In genomic region chr7:485188-486081, GRCh38 we compare ENCODE assay signal across 19 cellular contexts. TPM values are rescaled to one million over a fixed set of nuclear protein-coding genes. Genes with fewer than 3 reads are reported as not detected.
DNase-seq lines count a peak whose midpoint lies in the region; ATAC-seq and TF ChIP-seq lines count a peak whose summit lies in the region.
"Had no signal": no experiment of that assay in that cellular context is flagged by ENCODE, and none has a peak within 500 bp of the region (broad histone marks: within the 10 kb centered on the region; RNA-seq: fewer than 3 reads in every experiment).

No MANE protein-coding gene starts in this region.

- peak overlapping the region; percentile 29 for H3K27ac Mint-ChIP-seq in progenitor cell of endocrine pancreas
- H3K27ac Mint-ChIP-seq: activated B cell treated with CpG ODN at 0.5 μM for 24 hours; activated naive CD8-positive, alpha-beta T cell treated with anti-CD3 and anti-CD28 coated beads, Interleukin-2, amount 10 ng/mL, durations not matched to agents 7 days and 5 days; HFFc6 had no signal

- TF ChIP-seq CTCF in progenitor cell of endocrine pancreas (IDR thresholded peaks at IDR 0.05; ENCODE audit: unreplicated experiment): no peak
- no peak for TF ChIP-seq CTCF in ascending aorta (IDR thresholded peaks at IDR 0.05)

- no peaks in the 10 kb centered on the region for H3K36me3 ChIP-seq in ascending aorta

- no peaks in the 10 kb centered on the region for H3K9me3 ChIP-seq in right cardiac atrium (ENCODE audit: control insufficient read depth, low read length)
- H3K9me3 ChIP-seq in ascending aorta: no peaks in the 10 kb centered on the region

- no peak overlapping the region for H3K4me3 ChIP-seq in right cardiac atrium (ENCODE audit: low read length)
- H3K4me3 ChIP-seq in ascending aorta: no peak overlapping the region
- H3K4me3 ChIP-seq: coronary artery, SK-N-MC had no signal

- 56% methylated on average over 25 of the region's 25 CpGs for WGBS in right cardiac atrium

- H3K9me3 Mint-ChIP-seq in progenitor cell of endocrine pancreas (ENCODE audit: low read depth): peaks cover 17% of the 10 kb centered on the region
- H3K9me3 Mint-ChIP-seq: activated B cell treated with CpG ODN at 0.5 μM for 24 hours had no signal

- H3K4me3 Mint-ChIP-seq in progenitor cell of endocrine pancreas (ENCODE audit: low read depth): no peak overlapping the region
- H3K4me3 Mint-ChIP-seq: activated B cell treated with CpG ODN at 0.5 μM for 24 hours; activated naive CD8-positive, alpha-beta T cell treated with anti-CD3 and anti-CD28 coated beads, Interleukin-2, amount 10 ng/mL, durations not matched to agents 7 days and 5 days; HFFc6; IgD-negative memory B cell had no signal

- H3K27me3 ChIP-seq in right cardiac atrium (ENCODE audit: control insufficient read depth, insufficient read depth) (no peaks in the 10 kb centered on the region), ascending aorta (no peaks in the 10 kb centered on the region)

- intact Hi-C loops in right cardiac atrium (cut with DNase I): no loop called here
- intact Hi-C loops in ascending aorta (cut with DNase I): no loop called here

- peak; percentile 74 to 76 for ATAC-seq in right cardiac atrium

- H3K36me3 Mint-ChIP-seq in progenitor cell of endocrine pancreas (ENCODE audit: insufficient read depth): no peaks in the 10 kb centered on the region
- H3K36me3 Mint-ChIP-seq: activated naive CD8-positive, alpha-beta T cell treated with anti-CD3 and anti-CD28 coated beads, Interleukin-2, amount 10 ng/mL, durations not matched to agents 7 days and 5 days; IgD-negative memory B cell had no signal

- peaks cover 38% of the 10 kb centered on the region for H3K4me1 Mint-ChIP-seq in progenitor cell of endocrine pancreas (ENCODE audit: low read depth)
- H3K4me1 Mint-ChIP-seq: activated naive CD8-positive, alpha-beta T cell treated with anti-CD3 and anti-CD28 coated beads, Interleukin-2, amount 10 ng/mL, durations not matched to agents 7 days and 5 days had no signal

- peak; percentile 21 for DNase-seq in Caki2 (ENCODE audit: low read depth)
- DNase-seq in SW480 (ENCODE audit: low spot score): peak; percentile 87
- DNase-seq in right cardiac atrium: peak; percentile 24 to 74 (median 64)
- no peak for DNase-seq in progenitor cell of endocrine pancreas (ENCODE audit: low spot score, unreplicated experiment)
- DNase-seq in activated gamma-delta T cell (lab: John Stamatoyannopoulos, UW): no peak
- DNase-seq in NCI-H1694 (lab: John Stamatoyannopoulos, UW): no peak
- DNase-seq in ascending aorta (ENCODE audit: low spot score in 2 of 2): no peak
- DNase-seq in hepatic stellate cell (ENCODE audit: low spot score): no peak
- DNase-seq: activated B cell treated with CpG ODN at 0.5 μM for 24 hours; activated CD8-positive, alpha-beta memory T cell treated with anti-CD3 and anti-CD28 coated beads, Interleukin-2, amount 50 U/mL, for 4 hours; activated naive CD8-positive, alpha-beta T cell treated with anti-CD3 and anti-CD28 coated beads, Interleukin-2, amount 10 ng/mL, durations not matched to agents 7 days and 5 days; GDM1; HFFc6; NCI-H1436 treated with DMSO at 0.1 percent for 48 hours; NCI-H774; stimulated activated CD8-positive, alpha-beta memory T cell treated with anti-CD3 and anti-CD28 coated beads, Interleukin-4, amount 100 ng/mL, for 48 hours had no signal

- in situ Hi-C loops in Caki2 (cut with HindIII; ENCODE audit: low pct_unique_long_range_greater_than_20kb, low sequenced_read_pairs): no loop called here

- H3K4me1 ChIP-seq in right cardiac atrium (ENCODE audit: control insufficient read depth, insufficient read depth, low read length): peaks cover 3% of the 10 kb centered on the region
- H3K4me1 ChIP-seq in ascending aorta: no peaks in the 10 kb centered on the region

- H3K27ac ChIP-seq in right cardiac atrium (ENCODE audit: low read length) (no peak overlapping the region), ascending aorta (no peak overlapping the region)
- H3K27ac ChIP-seq: coronary artery, SK-N-MC had no signal

- no peaks in the 10 kb centered on the region for H3K27me3 Mint-ChIP-seq in progenitor cell of endocrine pancreas

RNA-seq across cellular contexts. Expression of gene PDGFA, which starts 34.2 kb away (rescaled TPM):
- 24.6 and 25.8 TPM in 2 replicates for total RNA-seq in Caki2 (2014; rRNA removed; shearing (Covaris generic); ENCODE audit: low replicate concordance)
- 10 to 100 TPM; 32.2 to 44.3 (median 38.4) TPM for total RNA-seq in right cardiac atrium
- polyA plus RNA-seq in right cardiac atrium: 18.3 TPM
- total RNA-seq in progenitor cell of endocrine pancreas: 81.2 and 86.2 TPM in 2 replicates
- 349 TPM for total RNA-seq in ascending aorta
- polyA plus RNA-seq: IgD-negative memory B cell had no signal

Comparison
In these comparisons a context has a peak if more than half of its experiments do, and no peak if none do; other contexts are left out.
1. DNase-seq: peak in Caki2 (single experiment), SW480 (single experiment) and right cardiac atrium (3 of 3); none in progenitor cell of endocrine pancreas (single experiment), activated gamma-delta T cell (single experiment), NCI-H1694 (single experiment), ascending aorta (0 of 2) and hepatic stellate cell (single experiment).